30 cellular contexts compared by ENCODE assay signal in the genomic region with DNA sequence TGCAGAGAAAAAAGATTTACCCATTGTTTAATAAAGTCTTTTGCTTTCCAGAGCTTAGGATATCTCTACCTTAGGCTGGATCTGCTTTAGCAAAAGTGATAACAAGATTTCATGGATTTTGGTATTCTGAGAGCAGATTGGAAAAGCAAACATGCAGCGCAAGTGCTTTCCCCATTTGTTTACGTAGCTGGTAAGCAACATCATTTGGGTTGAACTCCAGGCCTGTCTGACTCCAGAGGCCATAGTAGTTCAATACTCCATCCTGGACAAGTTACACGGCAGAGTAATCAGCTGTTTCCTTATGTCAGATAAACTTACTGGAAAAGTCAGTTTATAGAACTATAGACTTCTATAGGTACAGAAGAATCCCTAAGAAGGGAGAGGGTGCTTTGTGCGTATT.
"Had no signal": no experiment of that assay in that cellular context is flagged by ENCODE, and none has a peak within 500 bp of the region (broad histone marks: within the 10 kb centered on the region; RNA-seq: fewer than 3 reads in every experiment).

No MANE protein-coding gene starts in this region.

- H3K27me3 Mint-ChIP-seq: activated CD4-positive, alpha-beta T cell treated with anti-CD3 and anti-CD28 coated beads for 36 hours; activated CD4-positive, alpha-beta T cell treated with anti-CD3 and anti-CD28 coated beads, Interleukin-2, amount 10 ng/mL, durations not matched to agents 7 days and 5 days; activated naive CD8-positive, alpha-beta T cell treated with anti-CD3 and anti-CD28 coated beads, Interleukin-2, amount 10 ng/mL, durations not matched to agents 7 days and 5 days; activated T-cell treated with anti-CD3 and anti-CD28 coated beads, Interleukin-2, amount 50 U/mL, for 24 hours; brain had no signal

- H3K4me3 Mint-ChIP-seq: activated CD4-positive, alpha-beta T cell treated with anti-CD3 and anti-CD28 coated beads for 36 hours; activated CD4-positive, alpha-beta T cell treated with anti-CD3 and anti-CD28 coated beads, Interleukin-2, amount 10 ng/mL, durations not matched to agents 7 days and 5 days; activated CD8-positive, alpha-beta T cell treated with anti-CD3 and anti-CD28 coated beads, Interleukin-2, amount 10 ng/mL, durations not matched to agents 7 days and 5 days; activated naive CD4-positive, alpha-beta T cell treated with anti-CD3 and anti-CD28 coated beads for 36 hours; activated naive CD8-positive, alpha-beta T cell treated with anti-CD3 and anti-CD28 coated beads, Interleukin-2, amount 10 ng/mL, durations not matched to agents 7 days and 5 days; activated T-cell treated with anti-CD3 and anti-CD28 coated beads, Interleukin-2, amount 50 U/mL, for 24 hours; brain had no signal

- H3K9me3 ChIP-seq: adrenal gland had no signal

- H3K4me1 ChIP-seq: adrenal gland had no signal

- H2AFZ ChIP-seq: PC-9 had no signal

- H3K27ac ChIP-seq: adrenal gland, PC-9 had no signal

- H3K27me3 ChIP-seq: adrenal gland had no signal

- H3K4me3 ChIP-seq: adrenal gland, PC-9 had no signal

- H3K4me2 ChIP-seq: PC-9 had no signal

- DNase-seq: activated CD4-positive, alpha-beta T cell treated with anti-CD3 and anti-CD28 coated beads for 36 hours; activated CD4-positive, alpha-beta T cell treated with anti-CD3 and anti-CD28 coated beads, Interleukin-2, amount 10 ng/mL, durations not matched to agents 7 days and 5 days; activated CD4-positive, alpha-beta T cell treated with anti-CD3 and anti-CD28 coated beads, Interleukin-2, amount 50 U/mL, for 48 hours; activated CD8-positive, alpha-beta T cell treated with anti-CD3 and anti-CD28 coated beads, Interleukin-2, amount 10 ng/mL, durations not matched to agents 7 days and 5 days; activated gamma-delta T cell treated with Interleukin-2 at 50 U/mL for 16 hours; activated naive CD4-positive, alpha-beta T cell treated with anti-CD3 and anti-CD28 coated beads for 36 hours; activated naive CD8-positive, alpha-beta T cell treated with anti-CD3 and anti-CD28 coated beads, Interleukin-2, amount 10 ng/mL, durations not matched to agents 7 days and 5 days; activated T-cell treated with anti-CD3 and anti-CD28 coated beads, Interleukin-2, amount 50 U/mL, for 24 hours; adrenal gland; caudate nucleus; cerebellar nuclear complex; NCI-H1092 treated with DMSO at 0.1 percent for 48 hours; NCI-H1417; NCI-H146; NCI-H187; NCI-H2029 treated with DMSO at 0.1 percent for 48 hours; NCI-H2107; NCI-H2171; NCI-H510A; NCI-H526; NCI-H748 treated with DMSO at 0.1 percent for 48 hours; NK-92 treated with Interleukin-12 subunit alpha and Interleukin-12 subunit beta, amount 100 ng/mL, for 24 hours; PC-9; Right ventricle myocardium superior; SW 1271; T-helper 1 cell had no signal

- FAIRE-seq: bronchial epithelial cell, RCC 7860, TTC549 had no signal

- H3K4me1 Mint-ChIP-seq: activated CD4-positive, alpha-beta T cell treated with anti-CD3 and anti-CD28 coated beads for 36 hours; brain had no signal

- ATAC-seq: activated CD4-positive, alpha-beta T cell treated with anti-CD3 and anti-CD28 coated beads for 36 hours; activated CD8-positive, alpha-beta T cell treated with anti-CD3 and anti-CD28 coated beads, Interleukin-2, amount 10 ng/mL, durations not matched to agents 7 days and 5 days had no signal

- H3K36me3 ChIP-seq: adrenal gland had no signal

- H3K27ac Mint-ChIP-seq: activated CD4-positive, alpha-beta T cell treated with anti-CD3 and anti-CD28 coated beads for 36 hours; activated CD4-positive, alpha-beta T cell treated with anti-CD3 and anti-CD28 coated beads, Interleukin-2, amount 10 ng/mL, durations not matched to agents 7 days and 5 days; activated CD8-positive, alpha-beta T cell treated with anti-CD3 and anti-CD28 coated beads, Interleukin-2, amount 10 ng/mL, durations not matched to agents 7 days and 5 days; activated naive CD4-positive, alpha-beta T cell treated with anti-CD3 and anti-CD28 coated beads for 36 hours; activated naive CD8-positive, alpha-beta T cell treated with anti-CD3 and anti-CD28 coated beads, Interleukin-2, amount 10 ng/mL, durations not matched to agents 7 days and 5 days; brain had no signal

- H3K9me3 Mint-ChIP-seq: activated CD4-positive, alpha-beta T cell treated with anti-CD3 and anti-CD28 coated beads, Interleukin-2, amount 10 ng/mL, durations not matched to agents 7 days and 5 days; activated naive CD4-positive, alpha-beta T cell treated with anti-CD3 and anti-CD28 coated beads for 36 hours; activated T-cell treated with anti-CD3 and anti-CD28 coated beads, Interleukin-2, amount 50 U/mL, for 24 hours; brain had no signal
